24 cellular contexts compared by ENCODE assay signal in genomic region chr10:56240471-56240870, GRCh38.
"Had no signal": no experiment of that assay in that cellular context is flagged by ENCODE, and none has a peak within 500 bp of the region (broad histone marks: within the 10 kb centered on the region; RNA-seq: fewer than 3 reads in every experiment).

No MANE protein-coding gene starts in this region.

- DNase-seq: activated CD4-positive, alpha-beta T cell treated with anti-CD3 and anti-CD28 coated beads for 48 hours; activated CD4-positive, alpha-beta T cell treated with anti-CD3 and anti-CD28 coated beads, Interleukin-2, amount 50 U/mL, for 48 hours; activated CD8-positive, alpha-beta memory T cell treated with anti-CD3 and anti-CD28 coated beads for 24 hours; activated effector memory CD4-positive, alpha-beta T cell treated with Interleukin-2 at 50 U/mL for 16 hours; activated naive CD4-positive, alpha-beta T cell treated with Interleukin-2 at 50 U/mL for 16 hours; anterior cingulate cortex; foreskin melanocyte; left ventricle myocardium inferior; mesendoderm; natural killer cell; stimulated activated CD4-positive, alpha-beta T cell treated with anti-CD3 and anti-CD28 coated beads, Interleukin-12 subunit alpha, Interleukin-12 subunit beta, amount 100 ng/mL, for 4 hours; stimulated activated CD4-positive, alpha-beta T cell treated with anti-CD3 and anti-CD28 coated beads, Interleukin-4, amount 100 ng/mL, for 1 hour; stimulated activated naive CD8-positive, alpha-beta T cell treated with anti-CD3 and anti-CD28 coated beads, Interleukin-15, Interleukin-2, amounts not matched to agents 100 U/mL and 50 U/mL, for 24 hours; testis; transverse colon; WERI-Rb-1 had no signal

- H3K36me3 ChIP-seq: esophagus muscularis mucosa, left ventricle myocardium inferior, transverse colon, WERI-Rb-1 had no signal

- ATAC-seq: activated CD4-positive, CD25-positive, alpha-beta regulatory T cell treated with anti-CD3 and anti-CD28 coated beads, Interleukin-2, amount 50 U/mL, for 24 hours; natural killer cell; sciatic nerve; stimulated activated naive CD8-positive, alpha-beta T cell treated with anti-CD3 and anti-CD28 coated beads, Interleukin-15, Interleukin-2, amounts not matched to agents 100 U/mL and 50 U/mL, for 24 hours had no signal

- H3K27ac ChIP-seq: esophagus muscularis mucosa, left ventricle myocardium inferior, skin epidermis, testis, transverse colon, WERI-Rb-1 had no signal

- H3K9me3 ChIP-seq: esophagus muscularis mucosa, left ventricle myocardium inferior, testis, transverse colon had no signal

- H3K4me1 ChIP-seq: esophagus muscularis mucosa, left ventricle myocardium inferior, testis, transverse colon had no signal

- H3K27me3 ChIP-seq: esophagus muscularis mucosa, testis, transverse colon had no signal

- FAIRE-seq: bronchial epithelial cell, islet of Langerhans, TTC549 had no signal

- H3K4me3 ChIP-seq: esophagus muscularis mucosa, left ventricle myocardium inferior, lung, skin epidermis, testis, transverse colon had no signal
